In the genomic region with DNA sequence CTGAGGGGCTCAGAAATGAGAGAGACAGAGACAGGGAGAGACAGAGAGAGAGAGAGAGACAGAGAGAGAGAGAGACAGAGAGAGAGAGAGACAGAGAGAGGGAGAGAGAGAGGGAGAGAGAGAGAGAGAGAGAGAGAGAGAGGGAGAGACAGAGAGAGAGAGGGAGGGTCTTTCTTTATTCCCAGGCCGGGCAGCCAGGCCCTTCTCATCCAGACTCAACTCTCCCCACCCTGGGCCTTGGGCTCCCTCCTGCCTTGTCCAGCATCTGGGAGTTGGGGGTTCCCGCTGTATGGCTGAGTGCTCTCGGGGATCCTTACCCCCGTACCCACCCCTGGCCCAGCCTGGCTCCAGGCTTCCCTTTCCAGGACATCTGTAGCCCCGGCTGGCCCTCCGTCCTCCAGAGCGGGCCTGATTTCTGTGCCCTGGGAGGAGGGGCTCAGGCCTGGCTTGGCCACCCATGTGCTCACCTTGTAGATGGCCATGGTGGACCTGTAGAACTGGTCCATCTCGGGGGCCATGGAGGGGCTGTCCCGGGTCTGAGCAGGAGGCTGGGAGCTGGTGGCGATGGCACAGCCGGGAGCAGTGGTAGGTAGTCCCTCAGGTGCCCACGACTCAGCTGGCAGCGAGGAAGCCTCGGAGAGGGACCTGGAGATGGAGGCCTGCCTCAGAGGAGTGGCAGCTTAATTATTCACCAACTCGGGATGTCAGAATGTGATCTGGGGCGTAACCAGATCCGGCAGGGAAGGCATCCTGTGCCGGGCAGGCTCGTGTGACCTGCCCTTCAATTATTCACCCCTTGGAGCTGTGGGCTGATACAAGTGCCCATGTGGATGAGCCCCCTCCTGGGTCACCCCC, we compare ENCODE assay signal across 14 cellular contexts. TPM values are rescaled to one million over a fixed set of nuclear protein-coding genes. Genes with fewer than 3 reads are reported as not detected.
DNase-seq lines count a peak whose midpoint lies in the region; ATAC-seq and TF ChIP-seq lines count a peak whose summit lies in the region.
"Had no signal": no experiment of that assay in that cellular context is flagged by ENCODE, and none has a peak within 500 bp of the region (broad histone marks: within the 10 kb centered on the region; RNA-seq: fewer than 3 reads in every experiment).

A gene with protein sequence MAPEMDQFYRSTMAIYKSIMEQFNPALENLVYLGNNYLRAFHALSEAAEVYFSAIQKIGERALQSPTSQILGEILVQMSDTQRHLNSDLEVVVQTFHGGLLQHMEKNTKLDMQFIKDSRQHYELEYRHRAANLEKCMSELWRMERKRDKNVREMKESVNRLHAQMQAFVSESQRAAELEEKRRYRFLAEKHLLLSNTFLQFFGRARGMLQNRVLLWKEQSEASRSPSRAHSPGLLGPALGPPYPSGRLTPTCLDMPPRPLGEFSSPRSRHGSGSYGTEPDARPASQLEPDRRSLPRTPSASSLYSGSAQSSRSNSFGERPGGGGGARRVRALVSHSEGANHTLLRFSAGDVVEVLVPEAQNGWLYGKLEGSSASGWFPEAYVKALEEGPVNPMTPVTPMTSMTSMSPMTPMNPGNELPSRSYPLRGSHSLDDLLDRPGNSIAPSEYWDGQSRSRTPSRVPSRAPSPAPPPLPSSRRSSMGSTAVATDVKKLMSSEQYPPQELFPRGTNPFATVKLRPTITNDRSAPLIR (minus strand): TSS at position 677 of the 855 bp plus-strand sequence. CDS start 159 bp downstream, at position 518.

- H3K4me1 Mint-ChIP-seq in activated naive CD8-positive, alpha-beta T cell (ENCODE audit: low read depth): peaks cover 3% of the 10 kb centered on the region
- peaks cover 3% of the 10 kb centered on the region for H3K4me1 Mint-ChIP-seq in activated naive CD8-positive, alpha-beta T cell treated with anti-CD3 and anti-CD28 coated beads, Interleukin-2, amount 50 U/mL, for 24 hours
- peaks cover 2% of the 10 kb centered on the region for H3K4me1 Mint-ChIP-seq in activated CD8-positive, alpha-beta T cell treated with anti-CD3 and anti-CD28 coated beads for 36 hours (ENCODE audit: low read depth)
- H3K4me1 Mint-ChIP-seq in type B pancreatic cell (ENCODE audit: unreplicated experiment): peaks cover 22% of the 10 kb centered on the region

- H3K36me3 Mint-ChIP-seq in activated naive CD8-positive, alpha-beta T cell: peaks cover 2% of the 10 kb centered on the region
- H3K36me3 Mint-ChIP-seq in activated naive CD8-positive, alpha-beta T cell treated with anti-CD3 and anti-CD28 coated beads, Interleukin-2, amount 50 U/mL, for 24 hours (ENCODE audit: low read depth): no peaks in the 10 kb centered on the region
- H3K36me3 Mint-ChIP-seq in activated CD8-positive, alpha-beta T cell treated with anti-CD3 and anti-CD28 coated beads for 36 hours (ENCODE audit: low read depth): peaks cover 2% of the 10 kb centered on the region
- peaks cover 4% of the 10 kb centered on the region for H3K36me3 Mint-ChIP-seq in type B pancreatic cell

- no peaks in the 10 kb centered on the region for H3K9me3 ChIP-seq in body of pancreas
- H3K9me3 ChIP-seq: BE2C, ovary had no signal

- POLR2A ChIA-PET in activated CD8-positive, alpha-beta T cell treated with anti-CD3 and anti-CD28 coated beads for 36 hours (lab: Charles Lee): interaction anchor here (1.0 kb wide), 1 partner anchor 9 kb away, joined by 4 read pairs; no protein-coding TSS in a partner anchor

- no peaks in the 10 kb centered on the region for H3K27me3 Mint-ChIP-seq in activated naive CD8-positive, alpha-beta T cell
- no peaks in the 10 kb centered on the region for H3K27me3 Mint-ChIP-seq in activated naive CD8-positive, alpha-beta T cell treated with anti-CD3 and anti-CD28 coated beads, Interleukin-2, amount 50 U/mL, for 24 hours
- no peaks in the 10 kb centered on the region for H3K27me3 Mint-ChIP-seq in activated CD8-positive, alpha-beta T cell treated with anti-CD3 and anti-CD28 coated beads for 36 hours
- H3K27me3 Mint-ChIP-seq in type B pancreatic cell: no peaks in the 10 kb centered on the region

- peak within 1 kb of the TSS; percentile 58 for H3K27ac Mint-ChIP-seq in activated naive CD8-positive, alpha-beta T cell
- no peak within 1 kb of the TSS for H3K27ac Mint-ChIP-seq in activated naive CD8-positive, alpha-beta T cell treated with anti-CD3 and anti-CD28 coated beads, Interleukin-2, amount 50 U/mL, for 24 hours
- peak within 1 kb of the TSS; percentile 64 for H3K27ac Mint-ChIP-seq in activated CD8-positive, alpha-beta T cell treated with anti-CD3 and anti-CD28 coated beads for 36 hours
- H3K27ac Mint-ChIP-seq in type B pancreatic cell: peak within 1 kb of the TSS; percentile 83

- ATAC-seq in activated naive CD8-positive, alpha-beta T cell treated with anti-CD3 and anti-CD28 coated beads, Interleukin-2, amount 50 U/mL, for 24 hours: no peak
- ATAC-seq in activated CD8-positive, alpha-beta T cell treated with anti-CD3 and anti-CD28 coated beads for 36 hours: no peak
- no peak for ATAC-seq in body of pancreas

- H3K36me3 ChIP-seq in body of pancreas (replicated peaks in 1 of 2; ENCODE audit: insufficient read depth in 1 of 2, low read depth in 2 of 2): no peaks in the 10 kb centered on the region
- H3K36me3 ChIP-seq: BE2C, ovary had no signal

- no peak for DNase-seq in activated naive CD8-positive, alpha-beta T cell treated with anti-CD3 and anti-CD28 coated beads, Interleukin-2, amount 50 U/mL, for 24 hours
- no peak for DNase-seq in activated CD8-positive, alpha-beta T cell treated with anti-CD3 and anti-CD28 coated beads for 36 hours
- DNase-seq in left kidney (ENCODE audit: low read depth, low spot score) (peak; percentile 92), type B pancreatic cell (ENCODE audit: extremely low spot score, unreplicated experiment) (no peak), body of pancreas (no peak), Kasumi-1 (lab: John Stamatoyannopoulos, UW) (no peak), SKM-1 (lab: John Stamatoyannopoulos, UW; ENCODE audit: unreplicated experiment) (no peak)
- DNase-seq: activated CD4-positive, alpha-beta T cell treated with anti-CD3 and anti-CD28 coated beads for 4 hours; amygdala; BE2C; NCI-H187 treated with DMSO at 0.1 percent for 48 hours; stimulated activated CD4-positive, alpha-beta T cell treated with anti-CD3 and anti-CD28 coated beads, Interleukin-4, amount 100 ng/mL, for 4 hours had no signal

- CTCF ChIA-PET in activated CD8-positive, alpha-beta T cell treated with anti-CD3 and anti-CD28 coated beads for 36 hours (lab: Charles Lee): interaction anchor here (0.9 kb wide), 1 partner anchor 10 kb away, joined by 3 read pairs; no protein-coding TSS in a partner anchor

- H3K4me3 ChIP-seq in body of pancreas: no peak within 1 kb of the TSS
- H3K4me3 ChIP-seq: ovary had no signal

- no peaks in the 10 kb centered on the region for H3K27me3 ChIP-seq in body of pancreas
- H3K27me3 ChIP-seq: BE2C, ovary had no signal

- no peak within 1 kb of the TSS for H3K4me3 Mint-ChIP-seq in activated naive CD8-positive, alpha-beta T cell
- H3K4me3 Mint-ChIP-seq in activated naive CD8-positive, alpha-beta T cell treated with anti-CD3 and anti-CD28 coated beads, Interleukin-2, amount 50 U/mL, for 24 hours: no peak within 1 kb of the TSS
- H3K4me3 Mint-ChIP-seq in activated CD8-positive, alpha-beta T cell treated with anti-CD3 and anti-CD28 coated beads for 36 hours: no peak within 1 kb of the TSS
- peak within 1 kb of the TSS; percentile 69 for H3K4me3 Mint-ChIP-seq in type B pancreatic cell

- intact Hi-C loops in activated CD8-positive, alpha-beta T cell treated with anti-CD3 and anti-CD28 coated beads for 36 hours (cut with micrococcal nuclease): no loop called here
- intact Hi-C loops in body of pancreas (cut with DNase I): no loop called here

- no peak for TF ChIP-seq POLR2A in body of pancreas (IDR thresholded peaks at IDR 0.05)

- peaks cover 27% of the 10 kb centered on the region for H3K4me1 ChIP-seq in body of pancreas

- no peak for TF ChIP-seq CTCF in activated CD8-positive, alpha-beta T cell treated with anti-CD3 and anti-CD28 coated beads for 36 hours (IDR thresholded peaks at IDR 0.05)
- TF ChIP-seq CTCF in type B pancreatic cell (conservative IDR thresholded peaks at IDR 0.05) (no peak), body of pancreas (IDR thresholded peaks at IDR 0.05) (no peak)

- H3K9me3 Mint-ChIP-seq in activated naive CD8-positive, alpha-beta T cell (ENCODE audit: low read depth): no peaks in the 10 kb centered on the region
- no peaks in the 10 kb centered on the region for H3K9me3 Mint-ChIP-seq in activated naive CD8-positive, alpha-beta T cell treated with anti-CD3 and anti-CD28 coated beads, Interleukin-2, amount 50 U/mL, for 24 hours
- no peaks in the 10 kb centered on the region for H3K9me3 Mint-ChIP-seq in activated CD8-positive, alpha-beta T cell treated with anti-CD3 and anti-CD28 coated beads for 36 hours
- H3K9me3 Mint-ChIP-seq in type B pancreatic cell: no peaks in the 10 kb centered on the region

- peak within 1 kb of the TSS in 1 of 4 donors; percentile 2 for H3K27ac ChIP-seq in body of pancreas
- H3K27ac ChIP-seq: ovary had no signal

- 75 to 85% methylated on average over 12 to 19 of the region's 19 CpGs for WGBS in body of pancreas, 2 donors

RNA-seq across cellular contexts. Expression of the gene that starts here (rescaled TPM):
- under 1 TPM; 0.61 to 0.67 TPM for total RNA-seq in activated CD8-positive, alpha-beta T cell treated with anti-CD3 and anti-CD28 coated beads for 36 hours
- total RNA-seq in type B pancreatic cell (ENCODE audit: low replicate concordance) (4.5 and 12.1 TPM in 2 replicates), body of pancreas (1 to 10 TPM in 1 of 2 donors, under 1 TPM in 1; 0.66 to 4.4 TPM)
